In the genomic region with DNA sequence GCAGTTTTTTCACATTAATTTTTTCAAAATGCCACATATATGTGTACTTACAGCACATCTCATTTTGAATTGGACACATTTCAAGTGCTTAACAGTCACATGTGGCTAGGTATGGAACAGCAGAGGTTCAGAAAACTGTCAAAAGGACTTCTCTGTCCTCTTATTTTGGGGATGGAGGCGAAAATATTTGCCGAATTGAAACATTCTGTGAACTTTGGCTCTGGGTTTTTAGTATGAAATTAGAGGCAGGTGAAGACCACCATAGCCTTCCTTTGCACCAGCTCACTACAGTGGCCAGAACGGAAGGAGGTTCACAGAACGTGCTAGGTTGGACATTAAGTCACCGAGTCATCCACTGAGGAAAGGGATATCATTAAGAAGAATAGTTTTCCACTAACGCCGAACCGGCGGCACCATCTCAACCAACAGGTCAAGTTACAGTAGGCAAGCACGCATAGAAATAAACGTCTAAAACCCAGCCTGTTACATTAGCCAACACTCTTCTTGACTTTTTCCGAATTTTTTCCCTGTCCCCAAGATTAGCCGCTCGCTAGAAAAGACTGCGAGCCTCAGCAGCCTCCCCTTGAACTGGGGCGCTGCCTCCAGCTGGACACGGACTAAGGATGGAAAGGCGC, we compare ENCODE assay signal across 9 cellular contexts. TPM values are rescaled to one million over a fixed set of nuclear protein-coding genes. Genes with fewer than 3 reads are reported as not detected.
DNase-seq lines count a peak whose midpoint lies in the region; ATAC-seq and TF ChIP-seq lines count a peak whose summit lies in the region.
"Had no signal": no experiment of that assay in that cellular context is flagged by ENCODE, and none has a peak within 500 bp of the region (broad histone marks: within the 10 kb centered on the region; RNA-seq: fewer than 3 reads in every experiment).

No MANE protein-coding gene starts in this region.

- no peaks in the 10 kb centered on the region for H3K9me3 ChIP-seq in RWPE2 (ENCODE audit: severe bottlenecking)

- H3K36me3 Mint-ChIP-seq in progenitor cell of endocrine pancreas (ENCODE audit: insufficient read depth): no peaks in the 10 kb centered on the region

- no peak overlapping the region for H3K4me3 Mint-ChIP-seq in progenitor cell of endocrine pancreas (ENCODE audit: low read depth)

- H3K4me3 ChIP-seq in GM06990 (replicated peaks; ENCODE audit: low read depth, low read length) (peak overlapping the region; percentile 73), RWPE2 (ENCODE audit: severe bottlenecking) (peak overlapping the region; percentile 61), fibroblast of pulmonary artery (replicated peaks; ENCODE audit: low read depth, low read length) (peak overlapping the region; percentile 62)

- peaks cover 13% of the 10 kb centered on the region for H3K4me1 Mint-ChIP-seq in progenitor cell of endocrine pancreas (ENCODE audit: low read depth)

- DNase-seq in GM06990 (ENCODE audit: extremely low read depth, insufficient read length): no peak
- no peak for DNase-seq in RWPE2 (ENCODE audit: low spot score)
- no peak for DNase-seq in fibroblast of pulmonary artery (ENCODE audit: low read depth)
- no peak for DNase-seq in progenitor cell of endocrine pancreas (ENCODE audit: low spot score, unreplicated experiment)
- no peak for DNase-seq in NCI-H1048 (lab: John Stamatoyannopoulos, UW)
- DNase-seq in KBM-7: no peak
- no peak for DNase-seq in GM10248 (ENCODE audit: extremely low spot score)
- DNase-seq: NCI-H2029 treated with DMSO at 0.1 percent for 48 hours had no signal

- CTCF ChIA-PET in GM10248 (lab: Yijun Ruan, JAX): no interaction called here

- POLR2A ChIA-PET in GM10248 (lab: Yijun Ruan, JAX): no interaction called here

- peaks cover 3% of the 10 kb centered on the region for H3K4me1 ChIP-seq in RWPE2 (ENCODE audit: insufficient read depth, poor library complexity, severe bottlenecking)

- H3K27ac Mint-ChIP-seq in progenitor cell of endocrine pancreas: peak overlapping the region; percentile 88

- H3K9me3 Mint-ChIP-seq in progenitor cell of endocrine pancreas (ENCODE audit: low read depth): no peaks in the 10 kb centered on the region

- ATAC-seq in RWPE2 (ENCODE audit: low read depth) (no peak), HG02981 (IDR thresholded peaks at IDR 0.05; ENCODE audit: unreplicated experiment) (no peak)

- H3K27ac ChIP-seq in RWPE2 (ENCODE audit: poor library complexity, severe bottlenecking): no peak overlapping the region

- in situ Hi-C loops in KBM-7 (cut with MboI; ENCODE audit: low pct_unique_long_range_greater_than_20kb, low sequenced_read_pairs): no loop called here

- H3K27me3 ChIP-seq in GM06990 (replicated peaks; ENCODE audit: control insufficient read depth, insufficient read depth, low read length) (no peaks in the 10 kb centered on the region), RWPE2 (ENCODE audit: insufficient read depth, poor library complexity, severe bottlenecking) (no peaks in the 10 kb centered on the region)

- TF ChIP-seq CTCF in GM06990 (IDR thresholded peaks at IDR 0.05; ENCODE audit: insufficient read depth, low read length, poor library complexity, severe bottlenecking): no peak
- no peak for TF ChIP-seq CTCF in RWPE2 (IDR thresholded peaks at IDR 0.05; ENCODE audit: poor library complexity, severe bottlenecking)
- TF ChIP-seq CTCF in fibroblast of pulmonary artery (IDR thresholded peaks at IDR 0.05; ENCODE audit: low read length, missing control alignments): no peak
- TF ChIP-seq CTCF in progenitor cell of endocrine pancreas (IDR thresholded peaks at IDR 0.05; ENCODE audit: unreplicated experiment): no peak
- TF ChIP-seq CTCF in GM10248 (IDR thresholded peaks at IDR 0.05; ENCODE audit: control extremely low read depth, extremely low read depth, low read depth, missing control alignments): no peak

- H3K36me3 ChIP-seq in GM06990 (ENCODE audit: control insufficient read depth, insufficient read depth, low read length) (no peaks in the 10 kb centered on the region), RWPE2 (ENCODE audit: low read depth) (no peaks in the 10 kb centered on the region)

- H3K27me3 Mint-ChIP-seq in progenitor cell of endocrine pancreas: peaks cover 38% of the 10 kb centered on the region

RNA-seq across cellular contexts. Expression of a gene that starts 1.8 kb away (rescaled TPM):
- 54.1 and 55.6 TPM in 2 replicates for total RNA-seq in progenitor cell of endocrine pancreas
